Comparison of ENCODE assay signal across 11 cellular contexts in the genomic region with DNA sequence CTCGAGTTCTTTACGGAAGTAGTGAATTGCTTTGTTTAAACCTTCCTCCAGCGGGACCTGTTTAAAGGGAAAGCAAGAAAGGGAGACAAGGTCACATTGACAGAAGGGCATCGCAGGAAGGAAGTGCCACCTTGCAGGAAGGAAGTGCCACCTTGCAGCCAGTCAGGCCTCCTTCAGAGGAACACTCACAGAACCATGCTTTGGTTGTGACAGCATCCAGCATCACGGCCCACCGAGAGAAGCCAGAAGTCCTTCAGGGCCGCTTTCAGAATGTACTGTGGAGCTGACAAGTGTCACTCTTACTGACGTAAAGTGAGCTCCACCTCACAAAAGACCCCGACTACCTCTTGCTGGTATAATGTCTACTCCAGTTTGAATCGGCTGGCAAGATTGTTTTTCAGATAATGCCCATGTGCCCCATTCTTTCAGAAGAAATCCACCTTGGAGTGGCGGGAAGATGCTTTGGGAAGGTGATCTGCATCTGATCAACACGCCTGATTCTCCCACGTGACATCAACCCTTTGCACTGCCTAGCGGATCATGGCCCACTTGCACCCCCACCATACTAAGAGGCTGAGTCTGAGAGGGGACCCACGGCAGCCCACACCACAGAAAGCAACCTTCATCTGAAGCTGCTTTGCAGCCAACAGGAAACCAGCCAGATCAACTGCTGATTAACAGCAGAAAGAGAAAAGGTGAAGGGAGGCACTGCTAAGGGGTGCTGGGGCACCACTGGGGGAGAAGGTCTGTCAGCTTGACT.
A peak's percentile ranks its signal among the peaks of the same experiment; 100 is the strongest.
DNase-seq lines count a peak whose midpoint lies in the region; ATAC-seq lines count a peak whose summit lies in the region.
"Had no signal": no experiment of that assay in that cellular context is flagged by ENCODE, and none has a peak within 500 bp of the region (broad histone marks: within the 10 kb centered on the region; RNA-seq: fewer than 3 reads in every experiment).

No MANE protein-coding gene starts in this region.

- DNase-seq in T-helper 2 cell (peak; percentile 33 to 95 (median 69)), activated T-cell treated with anti-CD3 and anti-CD28 coated beads for 24 hours (ENCODE audit: low read depth) (peak; percentile 26), MV-4-11 (lab: John Stamatoyannopoulos, UW) (no peak)
- DNase-seq in effector CD8-positive, alpha-beta T cell (lab: John Stamatoyannopoulos, UW): peak; percentile 47
- DNase-seq in stimulated activated CD8-positive, alpha-beta memory T cell treated with anti-CD3 and anti-CD28 coated beads, Interleukin-7, amount 100 ng/mL, for 4 hours (ENCODE audit: low read depth in 2 of 2): peak; percentile 44 to 47
- DNase-seq: NCI-H69, nephron progenitor cell, SIG-M5 had no signal

- ATAC-seq in HG03095 (IDR thresholded peaks at IDR 0.05; ENCODE audit: unreplicated experiment) (no peak), HG02852 (IDR thresholded peaks at IDR 0.05; ENCODE audit: unreplicated experiment) (no peak), HG03469 (IDR thresholded peaks at IDR 0.05; ENCODE audit: unreplicated experiment) (no peak)
